10 cellular contexts compared by ENCODE assay signal in the genomic region with DNA sequence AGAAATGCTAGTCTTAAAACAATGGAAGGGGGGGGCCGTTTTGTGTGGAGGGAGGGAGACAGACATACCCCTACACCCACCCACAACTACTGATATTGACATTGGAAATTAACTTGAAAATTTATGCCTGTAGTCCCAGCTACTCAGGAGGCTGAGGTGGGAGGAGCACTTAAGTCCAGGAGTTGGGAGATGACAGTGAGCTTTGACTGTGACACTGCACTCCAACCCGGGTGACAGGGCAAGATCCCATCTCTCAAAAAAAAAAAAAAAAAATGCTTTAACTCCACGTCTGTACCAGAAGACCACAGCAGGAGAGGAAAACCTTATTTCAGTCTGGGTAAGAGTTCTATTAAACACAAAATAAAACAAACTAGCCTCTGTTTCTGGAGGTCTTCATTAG. TPM values are rescaled to one million over a fixed set of nuclear protein-coding genes. Genes with fewer than 3 reads are reported as not detected.
DNase-seq lines count a peak whose midpoint lies in the region; ATAC-seq and TF ChIP-seq lines count a peak whose summit lies in the region.
"Had no signal": no experiment of that assay in that cellular context is flagged by ENCODE, and none has a peak within 500 bp of the region (broad histone marks: within the 10 kb centered on the region; RNA-seq: fewer than 3 reads in every experiment).

No MANE protein-coding gene starts in this region.

- no peak for TF ChIP-seq EP300 in ovary (IDR thresholded peaks at IDR 0.05)

- intact Hi-C loops in ovary (cut with DNase I) = loop anchor here in 1 of 4 donors (5.0 to 10.0 kb wide), 2 partner anchors 55 to 108 kb away; a partner anchor contains a TSS

- H3K4me3 ChIP-seq in skeletal muscle tissue (ENCODE audit: low read length in 3 of 3) (peak overlapping the region in 2 of 3 donors; percentile 12 to 24), ovary (no peak overlapping the region)

- peaks cover 11% of the 10 kb centered on the region for H3K36me3 Mint-ChIP-seq in activated CD8-positive, alpha-beta memory T cell treated with anti-CD3 and anti-CD28 coated beads, Interleukin-2, amount 10 ng/mL, durations not matched to agents 7 days and 5 days

- TF ChIP-seq CTCF in ovary (IDR thresholded peaks at IDR 0.05) = no peak

- CTCF ChIA-PET in activated CD8-positive, alpha-beta memory T cell treated with anti-CD3 and anti-CD28 coated beads, Interleukin-2, amount 10 ng/mL, durations not matched to agents 7 days and 5 days (lab: Charles Lee) = interaction anchor here (0.7 to 2.9 kb wide), 2 partner anchors 25 to 186 kb away, joined by 3 to 8 read pairs; no protein-coding TSS in a partner anchor

- in situ Hi-C loops in G401 (cut with HindIII; ENCODE audit: low sequenced_read_pairs) = no loop called here

- H3K9me3 ChIP-seq in skeletal muscle tissue (ENCODE audit: control insufficient read depth in 3 of 3, low read length in 3 of 3) (no peaks in the 10 kb centered on the region), ovary (no peaks in the 10 kb centered on the region)

- H3K27me3 ChIP-seq in skeletal muscle tissue (ENCODE audit: control insufficient read depth in 3 of 3, insufficient read depth in 3 of 3, low read length in 3 of 3) (no peaks in the 10 kb centered on the region), ovary (no peaks in the 10 kb centered on the region)

- WGBS in ovary, 3 donors = 29 to 32% (median 30%) methylated on average over 3 of the region's 3 CpGs

- H3K27me3 Mint-ChIP-seq in activated CD8-positive, alpha-beta memory T cell treated with anti-CD3 and anti-CD28 coated beads, Interleukin-2, amount 10 ng/mL, durations not matched to agents 7 days and 5 days = peaks cover 5% of the 10 kb centered on the region
- H3K27me3 Mint-ChIP-seq: stimulated activated memory B cell treated with anti-CD40 and anti-IgM and Interleukin-4, amounts not matched to agents 10 μg/mL and 1 μg/mL and 100 μg/mL, for 72 hours had no signal

- peaks cover 34% of the 10 kb centered on the region for H3K4me1 Mint-ChIP-seq in activated CD8-positive, alpha-beta memory T cell treated with anti-CD3 and anti-CD28 coated beads, Interleukin-2, amount 10 ng/mL, durations not matched to agents 7 days and 5 days

- no peaks in the 10 kb centered on the region for H3K36me3 ChIP-seq in skeletal muscle tissue (ENCODE audit: control insufficient read depth in 3 of 3, insufficient read depth in 3 of 3, low read length in 3 of 3)
- H3K36me3 ChIP-seq in ovary = no peaks in the 10 kb centered on the region

- no peak overlapping the region for H3K27ac Mint-ChIP-seq in activated CD8-positive, alpha-beta memory T cell treated with anti-CD3 and anti-CD28 coated beads, Interleukin-2, amount 10 ng/mL, durations not matched to agents 7 days and 5 days
- H3K27ac Mint-ChIP-seq: stimulated activated memory B cell treated with anti-CD40 and anti-IgM and Interleukin-4, amounts not matched to agents 10 μg/mL and 1 μg/mL and 100 μg/mL, for 72 hours had no signal

- peak overlapping the region; percentile 97 for H3K4me3 Mint-ChIP-seq in activated CD8-positive, alpha-beta memory T cell treated with anti-CD3 and anti-CD28 coated beads, Interleukin-2, amount 10 ng/mL, durations not matched to agents 7 days and 5 days

- no peak overlapping the region for H3K27ac ChIP-seq in skeletal muscle tissue (ENCODE audit: low read depth, low read length)
- H3K27ac ChIP-seq in ovary = no peak overlapping the region

- TF ChIP-seq POLR2A in erythroblast (IDR thresholded peaks at IDR 0.05; ENCODE audit: low read length) (peak; percentile 32), ovary (IDR thresholded peaks at IDR 0.05) (no peak)

- no peaks in the 10 kb centered on the region for H3K9me3 Mint-ChIP-seq in activated CD8-positive, alpha-beta memory T cell treated with anti-CD3 and anti-CD28 coated beads, Interleukin-2, amount 10 ng/mL, durations not matched to agents 7 days and 5 days (ENCODE audit: low read depth)
- H3K9me3 Mint-ChIP-seq: stimulated activated memory B cell treated with anti-CD40 and anti-IgM and Interleukin-4, amounts not matched to agents 10 μg/mL and 1 μg/mL and 100 μg/mL, for 72 hours had no signal

- no peak for DNase-seq in activated CD8-positive, alpha-beta memory T cell treated with anti-CD3 and anti-CD28 coated beads, Interleukin-2, amount 10 ng/mL, durations not matched to agents 7 days and 5 days
- DNase-seq in activated CD8-positive, alpha-beta memory T cell treated with anti-CD3 and anti-CD28 coated beads, Interleukin-2, amount 50 U/mL, for 4 hours = no peak
- peak; percentile 18 for DNase-seq in SK-N-DZ (ENCODE audit: low spot score)
- DNase-seq in erythroblast (lab: John Stamatoyannopoulos, UW) = peak; percentile 92 to 94
- DNase-seq in stimulated activated CD4-positive, alpha-beta T cell treated with anti-CD3 and anti-CD28 coated beads, Interleukin-15, amount 100 ng/mL, for 24 hours = no peak
- no peak for DNase-seq in G401 (ENCODE audit: low spot score)
- DNase-seq in ovary = no peak
- DNase-seq: NCI-H526 had no signal

- H3K9ac ChIP-seq in skeletal muscle tissue (ENCODE audit: low read depth in 1 of 3, low read length in 3 of 3) = peak overlapping the region in 2 of 3 donors; percentile 34 to 44

- H3K4me1 ChIP-seq in skeletal muscle tissue (ENCODE audit: control insufficient read depth in 3 of 3, insufficient read depth in 3 of 3, low read length in 3 of 3) = peaks cover 25 to 38% (median 35%) of the 10 kb centered on the region in 3 donors
- H3K4me1 ChIP-seq in ovary (ENCODE audit: insufficient read depth) = peaks cover 7% of the 10 kb centered on the region

- ATAC-seq in activated CD8-positive, alpha-beta memory T cell treated with anti-CD3 and anti-CD28 coated beads, Interleukin-2, amount 10 ng/mL, durations not matched to agents 7 days and 5 days = no peak
- ATAC-seq: stimulated activated memory B cell treated with anti-CD40 and anti-IgM and Interleukin-4, amounts not matched to agents 10 μg/mL and 1 μg/mL and 100 μg/mL, for 72 hours had no signal

RNA-seq across cellular contexts. Expression of a gene that starts 2.2 kb away (rescaled TPM):
- total RNA-seq in activated CD8-positive, alpha-beta memory T cell treated with anti-CD3 and anti-CD28 coated beads, Interleukin-2, amount 10 ng/mL, durations not matched to agents 7 days and 5 days = 10 to 100 TPM; 28.3 to 29.4 TPM
- polyA plus RNA-seq in SK-N-DZ (2014; cell fraction: cytosol; rRNA removed) = 21.7 and 23.4 TPM in 2 replicates
- polyA plus RNA-seq in SK-N-DZ (2014; cell fraction: nucleus; rRNA removed) = 17.1 and 23.5 TPM in 2 replicates
- total RNA-seq in skeletal muscle tissue = 14.1 TPM
- total RNA-seq in G401 (2014; rRNA removed; shearing (Covaris generic)) = 13.5 and 17.4 TPM in 2 replicates
- 10 to 100 TPM; 24.9 to 40.1 (median 34.8) TPM for total RNA-seq in ovary
- 10 to 100 TPM; 19.1 to 37.7 TPM for polyA plus RNA-seq in ovary

RNA-seq across cellular contexts. Expression of a gene that starts 52.1 kb away (rescaled TPM):
- total RNA-seq in activated CD8-positive, alpha-beta memory T cell treated with anti-CD3 and anti-CD28 coated beads, Interleukin-2, amount 10 ng/mL, durations not matched to agents 7 days and 5 days = 100 to 1,000 TPM; 114 to 173 TPM
- polyA plus RNA-seq in SK-N-DZ (2014; cell fraction: cytosol; rRNA removed) = 42.3 and 48.9 TPM in 2 replicates
- polyA plus RNA-seq in SK-N-DZ (2014; cell fraction: nucleus; rRNA removed) = 56.0 and 90.3 TPM in 2 replicates
- 29.2 TPM for total RNA-seq in skeletal muscle tissue
- total RNA-seq in G401 (2014; rRNA removed; shearing (Covaris generic)) = 52.4 and 58.5 TPM in 2 replicates
- 10 to 100 TPM; 56.5 to 86.9 (median 76.6) TPM for total RNA-seq in ovary
- polyA plus RNA-seq in ovary = 10 to 100 TPM; 53.5 to 85.2 TPM

Comparison
In these comparisons a context has a peak if more than half of its experiments do, and no peak if none do; other contexts are left out.
1. DNase-seq: peak in SK-N-DZ (single experiment) and erythroblast (2 of 2); none in activated CD8-positive, alpha-beta memory T cell treated with anti-CD3 and anti-CD28 coated beads, Interleukin-2, amount 10 ng/mL, durations not matched to agents 7 days and 5 days (single experiment), activated CD8-positive, alpha-beta memory T cell treated with anti-CD3 and anti-CD28 coated beads, Interleukin-2, amount 50 U/mL, for 4 hours (single experiment), stimulated activated CD4-positive, alpha-beta T cell treated with anti-CD3 and anti-CD28 coated beads, Interleukin-15, amount 100 ng/mL, for 24 hours (single experiment), G401 (single experiment) and ovary (0 of 5).